ENCODE assay signal across 9 cellular contexts in genomic region chr22:20569059-20570058, GRCh38.
A peak's percentile ranks its signal among the peaks of the same experiment; 100 is the strongest.
DNase-seq lines count a peak whose midpoint lies in the region; ATAC-seq and TF ChIP-seq lines count a peak whose summit lies in the region.
"Had no signal": no experiment of that assay in that cellular context is flagged by ENCODE, and none has a peak within 500 bp of the region (broad histone marks: within the 10 kb centered on the region; RNA-seq: fewer than 3 reads in every experiment).

No MANE protein-coding gene starts in this region.

- H2AFZ ChIP-seq in hepatocyte: no peak overlapping the region

- no peaks in the 10 kb centered on the region for H3K27me3 ChIP-seq in hepatocyte

- ATAC-seq in activated naive CD4-positive, alpha-beta T cell treated with anti-CD3 and anti-CD28 coated beads, Interleukin-2, amount 50 U/mL, for 72 hours: peak; percentile 77 to 86
- ATAC-seq in HG03025 (IDR thresholded peaks at IDR 0.05; ENCODE audit: low FRiP score, unreplicated experiment): no peak

- peak overlapping the region; percentile 35 for H3K4me2 ChIP-seq in hepatocyte

- H3K9me3 Mint-ChIP-seq in activated naive CD4-positive, alpha-beta T cell treated with anti-CD3 and anti-CD28 coated beads, Interleukin-2, amount 50 U/mL, for 72 hours: no peaks in the 10 kb centered on the region
- H3K9me3 Mint-ChIP-seq: neural crest cell had no signal

- peak overlapping the region; percentile 17 to 41 for H3K27ac Mint-ChIP-seq in activated naive CD4-positive, alpha-beta T cell treated with anti-CD3 and anti-CD28 coated beads, Interleukin-2, amount 50 U/mL, for 72 hours

- WGBS in hepatocyte (ENCODE audit: low lambda C conversion rate, missing lambda C conversion rate): 73% methylated on average over 20 of the region's 20 CpGs

- no peak overlapping the region for H3K4me3 ChIP-seq in hepatocyte

- no peaks in the 10 kb centered on the region for H3K36me3 ChIP-seq in hepatocyte (replicated peaks; ENCODE audit: insufficient read depth, low read depth)

- peaks cover 16% of the 10 kb centered on the region for H3K79me2 ChIP-seq in hepatocyte

- H4K20me1 ChIP-seq in hepatocyte (ENCODE audit: insufficient read depth, poor library complexity, severe bottlenecking): peaks cover 3% of the 10 kb centered on the region

- peak; percentile 35 for DNase-seq in DMS79 (lab: John Stamatoyannopoulos, UW)
- peak; percentile 30 for DNase-seq in RKO (ENCODE audit: low spot score)
- DNase-seq in activated naive CD4-positive, alpha-beta T cell treated with anti-CD3 and anti-CD28 coated beads, Interleukin-2, amount 50 U/mL, for 72 hours (ENCODE audit: low spot score in 2 of 2): peak; percentile 60 to 76
- DNase-seq in hepatocyte (ENCODE audit: low spot score): peak; percentile 83
- DNase-seq in stimulated activated CD4-positive, alpha-beta T cell treated with anti-CD3 and anti-CD28 coated beads, Interleukin-2, amount 100 ng/mL, for 48 hours: peak; percentile 36 to 43
- DNase-seq in DMS114 treated with DMSO at 0.1 percent for 48 hours (lab: John Stamatoyannopoulos, UW; ENCODE audit: unreplicated experiment): no peak
- no peak for DNase-seq in NOMO-1 (lab: John Stamatoyannopoulos, UW; ENCODE audit: unreplicated experiment in 2 of 2)

- no peak for TF ChIP-seq CTCF in hepatocyte (IDR thresholded peaks at IDR 0.05; ENCODE audit: poor library complexity)

- H3K27ac ChIP-seq in hepatocyte: peak overlapping the region; percentile 84

- peaks cover 27% of the 10 kb centered on the region for H3K4me1 ChIP-seq in hepatocyte (ENCODE audit: insufficient read depth)

- no peaks in the 10 kb centered on the region for H3K9me3 ChIP-seq in hepatocyte (ENCODE audit: low read depth)

- peaks cover 30 to 54% of the 10 kb centered on the region in 2 donors for H3K36me3 Mint-ChIP-seq in activated naive CD4-positive, alpha-beta T cell treated with anti-CD3 and anti-CD28 coated beads, Interleukin-2, amount 50 U/mL, for 72 hours

- H3K9me2 ChIP-seq in hepatocyte (replicated peaks; ENCODE audit: insufficient read depth): no peaks in the 10 kb centered on the region

Comparison
In these comparisons a context has a peak if more than half of its experiments do, and no peak if none do; other contexts are left out.
1. DNase-seq: peak in DMS79 (single experiment), RKO (single experiment), activated naive CD4-positive, alpha-beta T cell treated with anti-CD3 and anti-CD28 coated beads, Interleukin-2, amount 50 U/mL, for 72 hours (2 of 2), hepatocyte (single experiment) and stimulated activated CD4-positive, alpha-beta T cell treated with anti-CD3 and anti-CD28 coated beads, Interleukin-2, amount 100 ng/mL, for 48 hours (2 of 2); none in DMS114 treated with DMSO at 0.1 percent for 48 hours (single experiment) and NOMO-1 (0 of 2).